Comparison of ENCODE assay signal across 17 cellular contexts in the genomic region with DNA sequence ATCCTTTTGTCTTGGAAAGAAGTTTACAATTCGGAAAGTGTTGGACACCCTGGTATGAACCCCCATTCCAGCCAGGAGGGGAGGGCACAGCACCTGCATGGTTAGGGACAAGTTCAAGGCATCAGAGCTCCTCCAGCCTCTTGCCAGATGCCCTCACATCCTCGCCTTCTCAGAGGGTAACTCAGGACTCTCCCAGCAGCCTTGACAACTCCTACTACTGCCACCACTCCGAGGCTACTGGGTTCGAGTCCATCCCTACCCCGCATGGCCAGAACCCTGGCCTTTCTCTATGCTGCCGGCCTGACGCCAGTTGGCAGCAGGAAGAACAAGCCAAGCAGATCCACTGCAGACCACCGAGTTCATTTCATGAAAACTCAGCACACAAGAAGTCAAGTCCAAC.
"Had no signal": no experiment of that assay in that cellular context is flagged by ENCODE, and none has a peak within 500 bp of the region (broad histone marks: within the 10 kb centered on the region; RNA-seq: fewer than 3 reads in every experiment).

No MANE protein-coding gene starts in this region.

- H3K27ac Mint-ChIP-seq: activated CD8-positive, alpha-beta memory T cell treated with anti-CD3 and anti-CD28 coated beads, Interleukin-2, amount 10 ng/mL, durations not matched to agents 7 days and 5 days; stimulated activated naive B cell treated with anti-CD40 and anti-IgM and Interleukin-4, amounts not matched to agents 10 μg/mL and 1 μg/mL and 100 μg/mL, for 72 hours had no signal

- H3K9me3 ChIP-seq: adrenal gland, gastroesophageal sphincter, left ventricle myocardium inferior, neutrophil, suprapubic skin had no signal

- H3K9me3 Mint-ChIP-seq: activated T-cell treated with anti-CD3 and anti-CD28 coated beads, Interleukin-2, amount 50 U/mL, for 4 hours; central memory CD8-positive, alpha-beta T cell; stimulated activated naive B cell treated with anti-CD40 and anti-IgM and Interleukin-4, amounts not matched to agents 10 μg/mL and 1 μg/mL and 100 μg/mL, for 72 hours had no signal

- H3K27me3 Mint-ChIP-seq: central memory CD8-positive, alpha-beta T cell; stimulated activated naive B cell treated with anti-CD40 and anti-IgM and Interleukin-4, amounts not matched to agents 10 μg/mL and 1 μg/mL and 100 μg/mL, for 72 hours had no signal

- H3K4me3 ChIP-seq: adrenal gland, gastroesophageal sphincter, left ventricle myocardium inferior, skin epidermis, suprapubic skin had no signal

- H3K4me1 Mint-ChIP-seq: stimulated activated naive B cell treated with anti-CD40 and anti-IgM and Interleukin-4, amounts not matched to agents 10 μg/mL and 1 μg/mL and 100 μg/mL, for 72 hours had no signal

- H3K4me3 Mint-ChIP-seq: activated CD8-positive, alpha-beta memory T cell treated with anti-CD3 and anti-CD28 coated beads, Interleukin-2, amount 10 ng/mL, durations not matched to agents 7 days and 5 days; activated T-cell treated with anti-CD3 and anti-CD28 coated beads, Interleukin-2, amount 50 U/mL, for 4 hours; central memory CD8-positive, alpha-beta T cell; stimulated activated naive B cell treated with anti-CD40 and anti-IgM and Interleukin-4, amounts not matched to agents 10 μg/mL and 1 μg/mL and 100 μg/mL, for 72 hours had no signal

- ATAC-seq: activated CD4-positive, CD25-positive, alpha-beta regulatory T cell treated with anti-CD3 and anti-CD28 coated beads, Interleukin-2, amount 50 U/mL, for 24 hours; activated CD8-positive, alpha-beta memory T cell treated with anti-CD3 and anti-CD28 coated beads, Interleukin-2, amount 10 ng/mL, durations not matched to agents 7 days and 5 days; activated T-cell treated with anti-CD3 and anti-CD28 coated beads, Interleukin-2, amount 50 U/mL, for 4 hours; gastroesophageal sphincter; stimulated activated naive B cell treated with anti-CD40 and anti-IgM and Interleukin-4, amounts not matched to agents 10 μg/mL and 1 μg/mL and 100 μg/mL, for 72 hours had no signal

- H3K27me3 ChIP-seq: adrenal gland, gastroesophageal sphincter, neutrophil, suprapubic skin had no signal

- H3K36me3 Mint-ChIP-seq: activated CD8-positive, alpha-beta memory T cell treated with anti-CD3 and anti-CD28 coated beads, Interleukin-2, amount 10 ng/mL, durations not matched to agents 7 days and 5 days; stimulated activated naive B cell treated with anti-CD40 and anti-IgM and Interleukin-4, amounts not matched to agents 10 μg/mL and 1 μg/mL and 100 μg/mL, for 72 hours had no signal

- H3K27ac ChIP-seq: adrenal gland, epithelial cell of prostate, gastroesophageal sphincter, left ventricle myocardium inferior, neutrophil, skin epidermis, suprapubic skin had no signal

- H3K36me3 ChIP-seq: neutrophil had no signal

- DNase-seq: activated CD4-positive, alpha-beta T cell treated with anti-CD3 and anti-CD28 coated beads, Interleukin-2, amount 50 U/mL, for 48 hours; activated CD8-positive, alpha-beta memory T cell treated with anti-CD3 and anti-CD28 coated beads, Interleukin-2, amount 10 ng/mL, durations not matched to agents 7 days and 5 days; activated naive CD4-positive, alpha-beta T cell treated with Interleukin-2 at 50 U/mL for 16 hours; activated T-cell treated with anti-CD3 and anti-CD28 coated beads, Interleukin-2, amount 50 U/mL, for 4 hours; adrenal gland; effector memory CD4-positive, alpha-beta T cell; left ventricle myocardium inferior; mesenchymal stem cell; stimulated activated naive B cell treated with anti-CD40 and anti-IgM and Interleukin-4, amounts not matched to agents 10 μg/mL and 1 μg/mL and 100 μg/mL, for 72 hours; T-helper 2 cell had no signal
